In the genomic region with DNA sequence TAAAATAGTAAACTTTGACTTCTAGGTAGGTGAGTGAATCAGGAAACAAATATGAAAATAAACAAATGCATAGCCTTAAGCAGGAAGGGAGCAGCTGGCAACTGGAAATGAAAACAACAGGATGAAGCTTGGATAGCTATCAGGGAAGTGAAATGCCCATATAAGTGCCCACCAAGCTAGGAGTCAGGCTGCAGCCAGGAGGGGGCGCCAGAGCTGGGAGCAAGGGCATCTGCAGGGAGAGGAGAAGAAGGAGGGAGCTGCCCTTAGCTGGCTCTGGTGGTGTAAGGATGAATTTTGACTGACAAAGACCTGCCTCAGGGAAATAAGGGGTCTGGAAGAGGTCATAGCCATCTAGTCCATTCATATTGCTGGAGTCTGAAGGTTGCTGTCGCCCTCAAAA, we compare ENCODE assay signal across 8 cellular contexts.
DNase-seq lines count a peak whose midpoint lies in the region; ATAC-seq and TF ChIP-seq lines count a peak whose summit lies in the region.

No MANE protein-coding gene starts in this region.

- H3K4me1 ChIP-seq in gastrocnemius medialis, result no peaks in the 10 kb centered on the region

- no peaks in the 10 kb centered on the region for H3K27me3 ChIP-seq in gastrocnemius medialis

- H3K36me3 Mint-ChIP-seq in activated naive CD4-positive, alpha-beta T cell treated with anti-CD3 and anti-CD28 coated beads, Interleukin-2, amount 10 ng/mL, durations not matched to agents 7 days and 5 days, result no peaks in the 10 kb centered on the region

- H3K4me3 Mint-ChIP-seq in activated naive CD4-positive, alpha-beta T cell treated with anti-CD3 and anti-CD28 coated beads, Interleukin-2, amount 10 ng/mL, durations not matched to agents 7 days and 5 days, result no peak overlapping the region

- H3K9me3 ChIP-seq in gastrocnemius medialis, result no peaks in the 10 kb centered on the region

- intact Hi-C loops in head of caudate nucleus (cut with DNase I), result no loop called here
- intact Hi-C loops in gastrocnemius medialis (cut with DNase I; ENCODE audit: low total_unique reads), result no loop called here

- H3K9me3 Mint-ChIP-seq in activated naive CD4-positive, alpha-beta T cell treated with anti-CD3 and anti-CD28 coated beads, Interleukin-2, amount 10 ng/mL, durations not matched to agents 7 days and 5 days, result no peaks in the 10 kb centered on the region

- no peak overlapping the region for H3K4me3 ChIP-seq in gastrocnemius medialis

- no peak for TF ChIP-seq CTCF in gastrocnemius medialis (IDR thresholded peaks at IDR 0.05 in 4 of 5, conservative IDR thresholded peaks at IDR 0.05 in 1 of 5)

- peak; percentile 82 for ATAC-seq in HG02759 (IDR thresholded peaks at IDR 0.05; ENCODE audit: unreplicated experiment)
- ATAC-seq in gastrocnemius medialis, result no peak
- no peak for ATAC-seq in GM19467 (IDR thresholded peaks at IDR 0.05; ENCODE audit: unreplicated experiment)

- CTCF ChIA-PET in activated naive CD4-positive, alpha-beta T cell treated with anti-CD3 and anti-CD28 coated beads, Interleukin-2, amount 10 ng/mL, durations not matched to agents 7 days and 5 days (lab: Charles Lee), result interaction anchor here (0.7 to 1.6 kb wide), 3 partner anchors 9 to 140 kb away, joined by 3 to 6 read pairs (median 3); no protein-coding TSS in a partner anchor

- no peak overlapping the region for H3K27ac Mint-ChIP-seq in activated naive CD4-positive, alpha-beta T cell treated with anti-CD3 and anti-CD28 coated beads, Interleukin-2, amount 10 ng/mL, durations not matched to agents 7 days and 5 days

- DNase-seq in activated naive CD4-positive, alpha-beta T cell treated with anti-CD3 and anti-CD28 coated beads, Interleukin-2, amount 10 ng/mL, durations not matched to agents 7 days and 5 days, result peak; percentile 24
- no peak for DNase-seq in activated naive CD4-positive, alpha-beta T cell treated with Interleukin-2 at 50 U/mL for 16 hours
- DNase-seq in OCI-M1 (lab: John Stamatoyannopoulos, UW) (peak; percentile 69), head of caudate nucleus (peak in 36 of 42 donors; percentile 10 to 67 (median 46)), retina (no peak), gastrocnemius medialis (no peak)

- no peak for TF ChIP-seq POLR2A in gastrocnemius medialis (IDR thresholded peaks at IDR 0.05)

- in situ Hi-C loops in gastrocnemius medialis (cut with MboI; ENCODE audit: low sequenced_read_pairs in 4 of 4), result no loop called here

- no peaks in the 10 kb centered on the region for H3K4me1 Mint-ChIP-seq in activated naive CD4-positive, alpha-beta T cell treated with anti-CD3 and anti-CD28 coated beads, Interleukin-2, amount 10 ng/mL, durations not matched to agents 7 days and 5 days

- H3K27ac ChIP-seq in gastrocnemius medialis, result no peak overlapping the region

- no peaks in the 10 kb centered on the region for H3K27me3 Mint-ChIP-seq in activated naive CD4-positive, alpha-beta T cell treated with anti-CD3 and anti-CD28 coated beads, Interleukin-2, amount 10 ng/mL, durations not matched to agents 7 days and 5 days

- H3K36me3 ChIP-seq in gastrocnemius medialis, result no peaks in the 10 kb centered on the region

Comparison
In these comparisons a context has a peak if more than half of its experiments do, and no peak if none do; other contexts are left out.
1. DNase-seq: peak in activated naive CD4-positive, alpha-beta T cell treated with anti-CD3 and anti-CD28 coated beads, Interleukin-2, amount 10 ng/mL, durations not matched to agents 7 days and 5 days (single experiment), OCI-M1 (single experiment) and head of caudate nucleus (36 of 42); none in activated naive CD4-positive, alpha-beta T cell treated with Interleukin-2 at 50 U/mL for 16 hours (single experiment), retina (single experiment) and gastrocnemius medialis (0 of 2).